In the genomic region with DNA sequence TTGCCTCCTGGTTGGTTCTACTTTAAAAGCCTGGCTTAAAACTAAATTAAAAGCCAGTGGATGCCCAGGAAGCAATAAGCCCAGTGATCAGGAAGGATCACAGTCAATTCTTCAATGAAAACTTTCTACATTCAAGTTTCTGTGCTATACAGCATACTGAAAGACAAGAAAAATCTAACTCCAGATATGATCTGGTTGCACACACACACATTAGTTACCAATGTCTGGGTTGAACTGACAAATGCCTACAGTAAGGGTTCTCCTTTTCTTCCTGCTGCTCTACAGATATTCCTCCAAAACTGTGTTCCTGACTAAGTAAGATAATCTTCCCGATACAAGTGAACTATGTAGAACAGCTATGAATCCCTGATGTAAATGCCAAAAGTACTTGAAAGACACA, we compare ENCODE assay signal across 38 cellular contexts.
"Had no signal": no experiment of that assay in that cellular context is flagged by ENCODE, and none has a peak within 500 bp of the region (broad histone marks: within the 10 kb centered on the region; RNA-seq: fewer than 3 reads in every experiment).

No MANE protein-coding gene starts in this region.

- H3K9me3 ChIP-seq: adrenal gland, body of pancreas, breast epithelium had no signal

- H3K27me3 Mint-ChIP-seq: activated B cell treated with CpG ODN at 0.5 μM for 24 hours; activated CD4-positive, alpha-beta memory T cell treated with anti-CD3 and anti-CD28 coated beads for 36 hours; activated CD4-positive, alpha-beta T cell treated with anti-CD3 and anti-CD28 coated beads, Interleukin-2, amount 10 ng/mL, durations not matched to agents 24 days and 14 days; activated CD8-positive, alpha-beta T cell treated with anti-CD3 and anti-CD28 coated beads for 36 hours; activated naive CD8-positive, alpha-beta T cell treated with anti-CD3 and anti-CD28 coated beads for 36 hours; activated T-helper 17 cell treated with anti-CD3 and anti-CD28 coated beads, Interleukin-2, amount 50 U/mL, for 72 hours; central memory CD8-positive, alpha-beta T cell had no signal

- H3K4me3 ChIP-seq: adrenal gland, body of pancreas, breast epithelium had no signal

- H3K27ac Mint-ChIP-seq: activated B cell treated with CpG ODN at 0.5 μM for 24 hours; activated CD4-positive, alpha-beta memory T cell treated with anti-CD3 and anti-CD28 coated beads for 36 hours; activated CD4-positive, alpha-beta T cell treated with anti-CD3 and anti-CD28 coated beads, Interleukin-2, amount 10 ng/mL, durations not matched to agents 24 days and 14 days; activated CD8-positive, alpha-beta T cell treated with anti-CD3 and anti-CD28 coated beads for 36 hours; activated naive CD4-positive, alpha-beta T cell treated with anti-CD3 and anti-CD28 coated beads for 36 hours; activated naive CD4-positive, alpha-beta T cell treated with anti-CD3 and anti-CD28 coated beads, Interleukin-2, amount 50 U/mL, for 72 hours; activated naive CD8-positive, alpha-beta T cell treated with anti-CD3 and anti-CD28 coated beads for 36 hours; activated T-cell treated with anti-CD3 and anti-CD28 coated beads, Interleukin-2, amount 50 U/mL, for 72 hours; activated T-helper 1 cell treated with anti-CD3 and anti-CD28 coated beads, Interleukin-12 subunit alpha, Interleukin-12 subunit beta, Interleukin-2, Interleukin-4 antibody, amounts not matched to agents 30 ng/mL and 10 ng/mL and 1 ng/mL, durations not matched to agents 14 hours and 24 hours and 36 hours; activated T-helper 17 cell treated with anti-CD3 and anti-CD28 coated beads, Interleukin-2, amount 50 U/mL, for 72 hours; T-helper 1 cell treated with Interleukin-12 subunit alpha and Interleukin-12 subunit beta and Interleukin-4 antibody, amounts not matched to agents 30 μg/mL and 1 μg/mL, for 36 hours; T-helper 2 cell treated with Interferon-gamma antibody and Interleukin-4, amounts not matched to agents 5 μg/mL and 100 μg/mL, for 36 hours had no signal

- DNase-seq: activated B cell treated with CpG ODN at 0.5 μM for 24 hours; activated CD4-positive, alpha-beta memory T cell treated with anti-CD3 and anti-CD28 coated beads for 36 hours; activated CD4-positive, alpha-beta T cell treated with anti-CD3 and anti-CD28 coated beads for 4 hours; activated CD4-positive, alpha-beta T cell treated with anti-CD3 and anti-CD28 coated beads, Interleukin-2, amount 10 ng/mL, durations not matched to agents 24 days and 14 days; activated CD4-positive, alpha-beta T cell treated with anti-CD3 and anti-CD28 coated beads, Interleukin-2, amount 50 U/mL, for 1 hour; activated CD4-positive, alpha-beta T cell treated with anti-CD3 and anti-CD28 coated beads, Interleukin-2, amount 50 U/mL, for 4 hours; activated CD4-positive, CD25-positive, alpha-beta regulatory T cell treated with anti-CD3 and anti-CD28 coated beads, Interleukin-2, amount 50 U/mL, for 72 hours; activated CD8-positive, alpha-beta memory T cell treated with anti-CD3 and anti-CD28 coated beads, Interleukin-2, amount 50 U/mL, for 4 hours; activated CD8-positive, alpha-beta T cell treated with anti-CD3 and anti-CD28 coated beads for 36 hours; activated effector memory CD4-positive, alpha-beta T cell treated with anti-CD3 and anti-CD28 coated beads, Interleukin-2, amount 50 U/mL, for 16 hours; activated gamma-delta T cell treated with Interleukin-2 at 50 U/mL for 16 hours; activated naive CD4-positive, alpha-beta T cell; activated naive CD4-positive, alpha-beta T cell treated with anti-CD3 and anti-CD28 coated beads for 36 hours; activated naive CD4-positive, alpha-beta T cell treated with anti-CD3 and anti-CD28 coated beads, Interleukin-2, amount 50 U/mL, for 16 hours; activated naive CD8-positive, alpha-beta T cell treated with anti-CD3 and anti-CD28 coated beads for 36 hours; activated T-cell treated with anti-CD3 and anti-CD28 coated beads for 4 hours; activated T-cell treated with anti-CD3 and anti-CD28 coated beads, Interleukin-2, amount 50 U/mL, for 1 hour; activated T-cell treated with anti-CD3 and anti-CD28 coated beads, Interleukin-2, amount 50 U/mL, for 4 hours; activated T-cell treated with anti-CD3 and anti-CD28 coated beads, Interleukin-2, amount 50 U/mL, for 72 hours; adrenal gland; amniotic stem cell; aorta; body of pancreas; brain microvascular endothelial cell; caudate nucleus; cerebellar nuclear complex; T-helper 2 cell; T-helper 9 cell had no signal

- H3K4me3 Mint-ChIP-seq: activated B cell treated with CpG ODN at 0.5 μM for 24 hours; activated CD4-positive, alpha-beta memory T cell treated with anti-CD3 and anti-CD28 coated beads for 36 hours; activated CD4-positive, alpha-beta T cell treated with anti-CD3 and anti-CD28 coated beads, Interleukin-2, amount 10 ng/mL, durations not matched to agents 24 days and 14 days; activated CD8-positive, alpha-beta T cell treated with anti-CD3 and anti-CD28 coated beads for 36 hours; activated naive CD4-positive, alpha-beta T cell treated with anti-CD3 and anti-CD28 coated beads for 36 hours; activated naive CD8-positive, alpha-beta T cell treated with anti-CD3 and anti-CD28 coated beads for 36 hours; activated T-cell treated with anti-CD3 and anti-CD28 coated beads, Interleukin-2, amount 50 U/mL, for 4 hours; activated T-cell treated with anti-CD3 and anti-CD28 coated beads, Interleukin-2, amount 50 U/mL, for 72 hours; activated T-helper 1 cell treated with anti-CD3 and anti-CD28 coated beads, Interleukin-12 subunit alpha, Interleukin-12 subunit beta, Interleukin-2, Interleukin-4 antibody, amounts not matched to agents 30 ng/mL and 10 ng/mL and 1 ng/mL, durations not matched to agents 14 hours and 24 hours and 36 hours; activated T-helper 17 cell treated with anti-CD3 and anti-CD28 coated beads, Interleukin-2, amount 50 U/mL, for 72 hours; central memory CD8-positive, alpha-beta T cell; T-helper 1 cell treated with Interleukin-12 subunit alpha and Interleukin-12 subunit beta and Interleukin-4 antibody, amounts not matched to agents 30 μg/mL and 1 μg/mL, for 36 hours; T-helper 2 cell treated with Interferon-gamma antibody and Interleukin-4, amounts not matched to agents 5 μg/mL and 100 μg/mL, for 36 hours had no signal

- FAIRE-seq: astrocyte, TTC549 had no signal

- H3K27ac ChIP-seq: adrenal gland, body of pancreas, brain microvascular endothelial cell, breast epithelium, VCaP had no signal

- H3K27me3 ChIP-seq: adrenal gland, body of pancreas, brain microvascular endothelial cell, breast epithelium had no signal

- H3K4me1 Mint-ChIP-seq: activated CD4-positive, alpha-beta T cell treated with anti-CD3 and anti-CD28 coated beads, Interleukin-2, amount 10 ng/mL, durations not matched to agents 24 days and 14 days; activated naive CD8-positive, alpha-beta T cell treated with anti-CD3 and anti-CD28 coated beads for 36 hours; activated T-helper 17 cell treated with anti-CD3 and anti-CD28 coated beads, Interleukin-2, amount 50 U/mL, for 72 hours had no signal

- H3K36me3 ChIP-seq: adrenal gland, brain microvascular endothelial cell, breast epithelium had no signal

- H3K36me3 Mint-ChIP-seq: activated naive CD4-positive, alpha-beta T cell treated with anti-CD3 and anti-CD28 coated beads, Interleukin-2, amount 50 U/mL, for 72 hours had no signal

- H3K9me3 Mint-ChIP-seq: activated CD4-positive, alpha-beta memory T cell treated with anti-CD3 and anti-CD28 coated beads for 36 hours; activated CD4-positive, alpha-beta T cell treated with anti-CD3 and anti-CD28 coated beads, Interleukin-2, amount 10 ng/mL, durations not matched to agents 24 days and 14 days; activated naive CD4-positive, alpha-beta T cell treated with anti-CD3 and anti-CD28 coated beads, Interleukin-2, amount 50 U/mL, for 72 hours; activated naive CD8-positive, alpha-beta T cell treated with anti-CD3 and anti-CD28 coated beads for 36 hours; activated T-cell treated with anti-CD3 and anti-CD28 coated beads, Interleukin-2, amount 50 U/mL, for 4 hours; activated T-cell treated with anti-CD3 and anti-CD28 coated beads, Interleukin-2, amount 50 U/mL, for 72 hours; activated T-helper 1 cell treated with anti-CD3 and anti-CD28 coated beads, Interleukin-12 subunit alpha, Interleukin-12 subunit beta, Interleukin-2, Interleukin-4 antibody, amounts not matched to agents 30 ng/mL and 10 ng/mL and 1 ng/mL, durations not matched to agents 14 hours and 24 hours and 36 hours; activated T-helper 17 cell treated with anti-CD3 and anti-CD28 coated beads, Interleukin-2, amount 50 U/mL, for 72 hours; central memory CD8-positive, alpha-beta T cell; T-helper 1 cell treated with Interleukin-12 subunit alpha and Interleukin-12 subunit beta and Interleukin-4 antibody, amounts not matched to agents 30 μg/mL and 1 μg/mL, for 36 hours; T-helper 2 cell treated with Interferon-gamma antibody and Interleukin-4, amounts not matched to agents 5 μg/mL and 100 μg/mL, for 36 hours had no signal

- H3K4me1 ChIP-seq: adrenal gland, breast epithelium had no signal

- ATAC-seq: activated CD8-positive, alpha-beta T cell treated with anti-CD3 and anti-CD28 coated beads for 36 hours; activated naive CD4-positive, alpha-beta T cell treated with anti-CD3 and anti-CD28 coated beads, Interleukin-2, amount 50 U/mL, for 72 hours; activated T-cell treated with anti-CD3 and anti-CD28 coated beads, Interleukin-2, amount 50 U/mL, for 4 hours; activated T-cell treated with anti-CD3 and anti-CD28 coated beads, Interleukin-2, amount 50 U/mL, for 72 hours; activated T-helper 17 cell treated with anti-CD3 and anti-CD28 coated beads, Interleukin-2, amount 50 U/mL, for 72 hours; body of pancreas had no signal
